Comparison of ENCODE assay signal across 1 cellular context in the genomic region with DNA sequence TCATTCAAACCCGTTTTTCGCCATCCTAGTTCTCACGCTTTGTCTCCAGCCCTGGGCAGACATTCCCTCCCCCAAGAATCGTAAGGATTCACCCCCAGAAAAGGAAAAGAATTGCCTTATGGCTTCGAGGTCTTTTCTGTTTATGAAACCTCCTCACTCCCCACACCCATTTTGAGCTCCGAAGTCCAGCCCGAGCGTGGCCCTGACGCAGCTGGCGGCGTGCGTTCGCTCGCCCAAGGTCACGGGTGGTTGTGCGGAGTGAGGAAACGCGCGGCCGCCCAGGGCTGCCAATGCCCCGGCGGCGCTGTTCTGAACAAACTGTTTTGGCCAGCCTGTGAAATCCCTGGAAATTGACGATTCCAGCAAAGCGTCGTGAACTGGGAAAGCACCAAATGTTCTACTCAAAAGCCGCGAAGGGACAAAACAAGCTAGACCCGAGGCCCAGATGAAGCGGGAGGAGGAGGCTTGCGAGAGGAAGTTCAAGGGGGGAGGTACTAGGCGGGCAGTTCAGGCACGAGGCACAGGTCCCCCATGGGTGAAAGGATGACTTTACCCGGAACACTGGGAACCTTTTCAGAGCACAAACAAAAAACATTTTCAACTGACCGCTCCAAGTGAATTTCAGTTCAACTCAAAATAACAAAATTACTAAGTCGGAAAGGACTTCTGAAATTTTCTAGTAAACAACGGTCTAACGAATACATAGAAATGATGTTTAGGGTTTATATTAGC.
A peak's percentile ranks its signal among the peaks of the same experiment; 100 is the strongest.
TF ChIP-seq lines count a peak whose summit lies in the region.

No MANE protein-coding gene starts in this region.

TF ChIP-seq in SK-N-SH, 30 proteins besides CTCF, POLR2A, EP300 and RAD21 (continued from another document):
- TF ChIP-seq RXRA (IDR thresholded peaks at IDR 0.05; ENCODE audit: borderline replicate concordance, low read depth) (0 out of 2 replicates have a peak, but pooled peaks have one; percentile 35), NFIC (IDR thresholded peaks at IDR 0.05; ENCODE audit: borderline replicate concordance) (no peak), TEAD4 (IDR thresholded peaks at IDR 0.05; ENCODE audit: borderline replicate concordance, insufficient read depth) (no peak), FOSL2 (IDR thresholded peaks at IDR 0.05; ENCODE audit: borderline replicate concordance, low read depth) (no peak), YY1 (IDR thresholded peaks at IDR 0.05; ENCODE audit: low read depth) (peak; percentile 61; the same call in 1 of the 2 replicates), MEF2A (IDR thresholded peaks at IDR 0.05; ENCODE audit: borderline replicate concordance, low read depth) (no peak; the same call in 1 of the 2 replicates), POLR2AphosphoS5 (IDR thresholded peaks at IDR 0.05; ENCODE audit: low read depth, low read length) (peak; percentile 2; the same call in 1 of the 2 replicates), RCOR1 (IDR thresholded peaks at IDR 0.05; ENCODE audit: low read length) (no peak), EZH2phosphoT487 (IDR thresholded peaks at IDR 0.05; ENCODE audit: borderline replicate concordance, low read depth) (no peak), FOXJ3 (CRISPR knock-in tag; IDR thresholded peaks at IDR 0.05) (no peak; the same call in 1 of the 2 replicates), TAF1 (IDR thresholded peaks at IDR 0.05; ENCODE audit: borderline replicate concordance, low read depth, low read length) (0 out of 2 replicates have a peak, but pooled peaks have one; percentile 21), NRF1 (IDR thresholded peaks at IDR 0.05; ENCODE audit: low read depth, low read length) (no peak), MXI1 (IDR thresholded peaks at IDR 0.05; ENCODE audit: low read depth, low read length) (no peak; the same call in 1 of the 2 replicates), CHD2 (IDR thresholded peaks at IDR 0.05; ENCODE audit: low read length, partially characterized antibody) (no peak), SMC3 (IDR thresholded peaks at IDR 0.05; ENCODE audit: low read depth, low read length) (no peak), ELF1 (IDR thresholded peaks at IDR 0.05) (no peak)
- TF ChIP-seq, protein P1, sequence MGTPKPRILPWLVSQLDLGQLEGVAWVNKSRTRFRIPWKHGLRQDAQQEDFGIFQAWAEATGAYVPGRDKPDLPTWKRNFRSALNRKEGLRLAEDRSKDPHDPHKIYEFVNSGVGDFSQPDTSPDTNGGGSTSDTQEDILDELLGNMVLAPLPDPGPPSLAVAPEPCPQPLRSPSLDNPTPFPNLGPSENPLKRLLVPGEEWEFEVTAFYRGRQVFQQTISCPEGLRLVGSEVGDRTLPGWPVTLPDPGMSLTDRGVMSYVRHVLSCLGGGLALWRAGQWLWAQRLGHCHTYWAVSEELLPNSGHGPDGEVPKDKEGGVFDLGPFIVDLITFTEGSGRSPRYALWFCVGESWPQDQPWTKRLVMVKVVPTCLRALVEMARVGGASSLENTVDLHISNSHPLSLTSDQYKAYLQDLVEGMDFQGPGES (IDR thresholded peaks at IDR 0.05; ENCODE audit: low read depth, low read length), result no peak
- TF ChIP-seq, protein P2, sequence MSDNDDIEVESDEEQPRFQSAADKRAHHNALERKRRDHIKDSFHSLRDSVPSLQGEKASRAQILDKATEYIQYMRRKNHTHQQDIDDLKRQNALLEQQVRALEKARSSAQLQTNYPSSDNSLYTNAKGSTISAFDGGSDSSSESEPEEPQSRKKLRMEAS (IDR thresholded peaks at IDR 0.05; ENCODE audit: low read depth), result peak; percentile 72
- TF ChIP-seq, protein P3, sequence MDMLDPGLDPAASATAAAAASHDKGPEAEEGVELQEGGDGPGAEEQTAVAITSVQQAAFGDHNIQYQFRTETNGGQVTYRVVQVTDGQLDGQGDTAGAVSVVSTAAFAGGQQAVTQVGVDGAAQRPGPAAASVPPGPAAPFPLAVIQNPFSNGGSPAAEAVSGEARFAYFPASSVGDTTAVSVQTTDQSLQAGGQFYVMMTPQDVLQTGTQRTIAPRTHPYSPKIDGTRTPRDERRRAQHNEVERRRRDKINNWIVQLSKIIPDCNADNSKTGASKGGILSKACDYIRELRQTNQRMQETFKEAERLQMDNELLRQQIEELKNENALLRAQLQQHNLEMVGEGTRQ (IDR thresholded peaks at IDR 0.05; ENCODE audit: borderline replicate concordance, low read depth, low read length), result no peak
- TF ChIP-seq, protein P4, sequence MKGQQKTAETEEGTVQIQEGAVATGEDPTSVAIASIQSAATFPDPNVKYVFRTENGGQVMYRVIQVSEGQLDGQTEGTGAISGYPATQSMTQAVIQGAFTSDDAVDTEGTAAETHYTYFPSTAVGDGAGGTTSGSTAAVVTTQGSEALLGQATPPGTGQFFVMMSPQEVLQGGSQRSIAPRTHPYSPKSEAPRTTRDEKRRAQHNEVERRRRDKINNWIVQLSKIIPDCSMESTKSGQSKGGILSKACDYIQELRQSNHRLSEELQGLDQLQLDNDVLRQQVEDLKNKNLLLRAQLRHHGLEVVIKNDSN (IDR thresholded peaks at IDR 0.05; ENCODE audit: borderline replicate concordance, low read depth), result peak; percentile 6; the same call in 1 of the 2 replicates
- TF ChIP-seq, protein P5, sequence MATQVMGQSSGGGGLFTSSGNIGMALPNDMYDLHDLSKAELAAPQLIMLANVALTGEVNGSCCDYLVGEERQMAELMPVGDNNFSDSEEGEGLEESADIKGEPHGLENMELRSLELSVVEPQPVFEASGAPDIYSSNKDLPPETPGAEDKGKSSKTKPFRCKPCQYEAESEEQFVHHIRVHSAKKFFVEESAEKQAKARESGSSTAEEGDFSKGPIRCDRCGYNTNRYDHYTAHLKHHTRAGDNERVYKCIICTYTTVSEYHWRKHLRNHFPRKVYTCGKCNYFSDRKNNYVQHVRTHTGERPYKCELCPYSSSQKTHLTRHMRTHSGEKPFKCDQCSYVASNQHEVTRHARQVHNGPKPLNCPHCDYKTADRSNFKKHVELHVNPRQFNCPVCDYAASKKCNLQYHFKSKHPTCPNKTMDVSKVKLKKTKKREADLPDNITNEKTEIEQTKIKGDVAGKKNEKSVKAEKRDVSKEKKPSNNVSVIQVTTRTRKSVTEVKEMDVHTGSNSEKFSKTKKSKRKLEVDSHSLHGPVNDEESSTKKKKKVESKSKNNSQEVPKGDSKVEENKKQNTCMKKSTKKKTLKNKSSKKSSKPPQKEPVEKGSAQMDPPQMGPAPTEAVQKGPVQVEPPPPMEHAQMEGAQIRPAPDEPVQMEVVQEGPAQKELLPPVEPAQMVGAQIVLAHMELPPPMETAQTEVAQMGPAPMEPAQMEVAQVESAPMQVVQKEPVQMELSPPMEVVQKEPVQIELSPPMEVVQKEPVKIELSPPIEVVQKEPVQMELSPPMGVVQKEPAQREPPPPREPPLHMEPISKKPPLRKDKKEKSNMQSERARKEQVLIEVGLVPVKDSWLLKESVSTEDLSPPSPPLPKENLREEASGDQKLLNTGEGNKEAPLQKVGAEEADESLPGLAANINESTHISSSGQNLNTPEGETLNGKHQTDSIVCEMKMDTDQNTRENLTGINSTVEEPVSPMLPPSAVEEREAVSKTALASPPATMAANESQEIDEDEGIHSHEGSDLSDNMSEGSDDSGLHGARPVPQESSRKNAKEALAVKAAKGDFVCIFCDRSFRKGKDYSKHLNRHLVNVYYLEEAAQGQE (IDR thresholded peaks at IDR 0.05; ENCODE audit: low read depth, low read length), result no peak
- TF ChIP-seq, protein P6, sequence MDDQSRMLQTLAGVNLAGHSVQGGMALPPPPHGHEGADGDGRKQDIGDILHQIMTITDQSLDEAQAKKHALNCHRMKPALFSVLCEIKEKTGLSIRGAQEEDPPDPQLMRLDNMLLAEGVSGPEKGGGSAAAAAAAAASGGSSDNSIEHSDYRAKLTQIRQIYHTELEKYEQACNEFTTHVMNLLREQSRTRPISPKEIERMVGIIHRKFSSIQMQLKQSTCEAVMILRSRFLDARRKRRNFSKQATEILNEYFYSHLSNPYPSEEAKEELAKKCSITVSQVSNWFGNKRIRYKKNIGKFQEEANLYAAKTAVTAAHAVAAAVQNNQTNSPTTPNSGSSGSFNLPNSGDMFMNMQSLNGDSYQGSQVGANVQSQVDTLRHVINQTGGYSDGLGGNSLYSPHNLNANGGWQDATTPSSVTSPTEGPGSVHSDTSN (IDR thresholded peaks at IDR 0.05), result no peak
